8 cellular contexts compared by ENCODE assay signal in genomic region chr1:58814251-58815068, GRCh38. TPM values are rescaled to one million over a fixed set of nuclear protein-coding genes. Genes with fewer than 3 reads are reported as not detected.
DNase-seq lines count a peak whose midpoint lies in the region; ATAC-seq lines count a peak whose summit lies in the region.

No MANE protein-coding gene starts in this region.

- H3K9me3 ChIP-seq in effector memory CD4-positive, alpha-beta T cell (ENCODE audit: control insufficient read depth, low read length) = no peaks in the 10 kb centered on the region
- H3K9me3 ChIP-seq in mononuclear cell (ENCODE audit: low read depth, low read length) (no peaks in the 10 kb centered on the region), aorta (ENCODE audit: control insufficient read depth, low read length) (no peaks in the 10 kb centered on the region)

- WGBS in aorta, 2 donors = 81 to 86% methylated on average over 45 of the region's 45 CpGs

- ATAC-seq in aorta (ENCODE audit: low FRiP score) (peak; percentile 8), HG03095 (IDR thresholded peaks at IDR 0.05; ENCODE audit: unreplicated experiment) (no peak)

- H3K27me3 ChIP-seq in effector memory CD4-positive, alpha-beta T cell (replicated peaks; ENCODE audit: control insufficient read depth, insufficient read depth, low read length, poor library complexity, severe bottlenecking) = no peaks in the 10 kb centered on the region
- H3K27me3 ChIP-seq in mononuclear cell (ENCODE audit: insufficient read depth, low read length) (no peaks in the 10 kb centered on the region), aorta (ENCODE audit: control insufficient read depth in 1 of 2, insufficient read depth in 2 of 2, low read length in 1 of 2) (no peaks in the 10 kb centered on the region)

- peak overlapping the region; percentile 76 for H3K27ac ChIP-seq in effector memory CD4-positive, alpha-beta T cell (ENCODE audit: insufficient read depth, low read length, poor library complexity, severe bottlenecking)
- H3K27ac ChIP-seq in aorta (ENCODE audit: low read depth in 1 of 2, low read length in 2 of 2) = peak overlapping the region in 1 of 2 donors; percentile 82

- H3K36me3 ChIP-seq in effector memory CD4-positive, alpha-beta T cell (ENCODE audit: control insufficient read depth, insufficient read depth, low read length) = no peaks in the 10 kb centered on the region
- no peaks in the 10 kb centered on the region for H3K36me3 ChIP-seq in aorta (ENCODE audit: control insufficient read depth in 1 of 2, insufficient read depth in 2 of 2, low read length in 1 of 2)

- peaks cover 37% of the 10 kb centered on the region for H3K4me1 ChIP-seq in effector memory CD4-positive, alpha-beta T cell (ENCODE audit: control insufficient read depth, insufficient read depth, low read length, poor library complexity, severe bottlenecking)
- H3K4me1 ChIP-seq in mononuclear cell (ENCODE audit: insufficient read depth, low read length) (peaks cover 60% of the 10 kb centered on the region), aorta (ENCODE audit: control insufficient read depth in 1 of 2, insufficient read depth in 2 of 2, low read length in 2 of 2) (no peaks in the 10 kb centered on the region)

- H3K9me3 Mint-ChIP-seq in activated naive CD4-positive, alpha-beta T cell treated with anti-CD3 and anti-CD28 coated beads for 36 hours = no peaks in the 10 kb centered on the region

- CTCF ChIA-PET in activated naive CD4-positive, alpha-beta T cell treated with anti-CD3 and anti-CD28 coated beads for 36 hours (lab: Charles Lee) = interaction anchor here (0.7 kb wide), 1 partner anchor 13 kb away, joined by 3 read pairs; no protein-coding TSS in a partner anchor

- no peak for DNase-seq in activated naive CD4-positive, alpha-beta T cell treated with anti-CD3 and anti-CD28 coated beads for 36 hours
- DNase-seq in activated naive CD4-positive, alpha-beta T cell (lab: John Stamatoyannopoulos, UW) = no peak
- no peak for DNase-seq in effector memory CD4-positive, alpha-beta T cell
- peak; percentile 65 to 84 for DNase-seq in aorta
- no peak for DNase-seq in NCI-H1092 (lab: John Stamatoyannopoulos, UW)
- DNase-seq in cerebellar cortex (ENCODE audit: low spot score) = no peak

- no peak overlapping the region for H3K27ac Mint-ChIP-seq in activated naive CD4-positive, alpha-beta T cell treated with anti-CD3 and anti-CD28 coated beads for 36 hours

- H3K36me3 Mint-ChIP-seq in activated naive CD4-positive, alpha-beta T cell treated with anti-CD3 and anti-CD28 coated beads for 36 hours (ENCODE audit: low read depth) = no peaks in the 10 kb centered on the region

- H3K4me1 Mint-ChIP-seq in activated naive CD4-positive, alpha-beta T cell treated with anti-CD3 and anti-CD28 coated beads for 36 hours (ENCODE audit: low read depth) = peaks cover 33% of the 10 kb centered on the region

- intact Hi-C loops in activated naive CD4-positive, alpha-beta T cell treated with anti-CD3 and anti-CD28 coated beads for 36 hours (cut with micrococcal nuclease) = loop anchor here (2.0 to 5.0 kb wide), 2 partner anchors 60 to 193 kb away; no protein-coding TSS in a partner anchor
- intact Hi-C loops in aorta (cut with DNase I) = loop anchor here (2.0 to 10.0 kb wide), 5 partner anchors 26 to 90 kb away; partner anchors contain the start of gene JUN (in 1 of the 2)

- H3K27me3 Mint-ChIP-seq in activated naive CD4-positive, alpha-beta T cell treated with anti-CD3 and anti-CD28 coated beads for 36 hours (ENCODE audit: low read depth) = no peaks in the 10 kb centered on the region

- H3K4me3 Mint-ChIP-seq in activated naive CD4-positive, alpha-beta T cell treated with anti-CD3 and anti-CD28 coated beads for 36 hours = peak overlapping the region; percentile 81

- H3K4me3 ChIP-seq in effector memory CD4-positive, alpha-beta T cell (ENCODE audit: insufficient read depth, low read depth, low read length, poor library complexity, severe bottlenecking) = peak overlapping the region; percentile 79
- H3K4me3 ChIP-seq in mononuclear cell (ENCODE audit: low read length) (peak overlapping the region; percentile 81), aorta (ENCODE audit: low read length in 2 of 2) (no peak overlapping the region)

RNA-seq across cellular contexts. Expression of gene JUN, which starts 30.6 kb away (rescaled TPM):
- total RNA-seq in activated naive CD4-positive, alpha-beta T cell treated with anti-CD3 and anti-CD28 coated beads for 36 hours = 10 to 100 TPM; 24.2 to 25.9 TPM
- 1,080 TPM for total RNA-seq in mononuclear cell
- 100 to 1,000 TPM; 101 to 275 TPM for total RNA-seq in aorta
- 100 to 1,000 TPM in 1 of 2 donors, 10 to 100 TPM in 1; 31.3 to 114 TPM for polyA plus RNA-seq in aorta

Comparison
In these comparisons a context has a peak if more than half of its experiments do, and no peak if none do; other contexts are left out.
1. DNase-seq: peak in aorta (2 of 2); none in activated naive CD4-positive, alpha-beta T cell treated with anti-CD3 and anti-CD28 coated beads for 36 hours (single experiment), activated naive CD4-positive, alpha-beta T cell (0 of 4), effector memory CD4-positive, alpha-beta T cell (0 of 3), NCI-H1092 (single experiment) and cerebellar cortex (single experiment).
2. H3K4me3 ChIP-seq: peak in effector memory CD4-positive, alpha-beta T cell (single experiment) and mononuclear cell (single experiment); none in aorta (0 of 2).